In the genomic region with DNA sequence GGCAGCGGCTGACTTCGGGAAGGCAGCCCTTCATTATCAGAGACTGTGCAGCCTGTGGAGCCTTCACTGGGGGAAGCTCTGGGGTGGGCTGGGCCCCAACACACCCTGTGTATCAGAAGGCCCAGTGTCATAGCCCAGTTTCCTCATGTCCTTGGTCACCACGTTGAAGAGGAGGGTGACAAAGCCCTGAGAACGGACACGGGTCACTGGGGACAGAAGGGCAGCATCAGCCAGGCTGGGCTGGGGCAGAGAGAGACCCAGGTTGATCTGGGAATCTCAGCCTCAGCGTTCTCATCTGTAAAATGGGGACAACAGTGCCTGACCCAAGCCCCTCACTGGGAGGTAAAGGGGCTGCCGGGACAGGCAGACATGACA, we compare ENCODE assay signal across 24 cellular contexts. TPM values are rescaled to one million over a fixed set of nuclear protein-coding genes. Genes with fewer than 3 reads are reported as not detected.
"Had no signal": no experiment of that assay in that cellular context is flagged by ENCODE, and none has a peak within 500 bp of the region (broad histone marks: within the 10 kb centered on the region; RNA-seq: fewer than 3 reads in every experiment).

No MANE protein-coding gene starts in this region.

- H3K4me1 Mint-ChIP-seq: stimulated activated naive CD8-positive, alpha-beta T cell treated with anti-CD3 and anti-CD28 coated beads, Interleukin-15, amount 100 ng/mL, for 72 hours; T-cell had no signal

- H3K4me3 Mint-ChIP-seq: activated B cell treated with CpG ODN at 0.5 μM for 24 hours; activated T-cell treated with anti-CD3 and anti-CD28 coated beads, Interleukin-2, amount 50 U/mL, for 4 hours; dendritic cell treated with granulocyte-macrophage colony-stimulating factor and Interleukin-4, amounts not matched to agents 40 ng/mL and 50 ng/mL, for 4 days; stimulated activated naive CD8-positive, alpha-beta T cell treated with anti-CD3 and anti-CD28 coated beads, Interleukin-15, amount 100 ng/mL, for 72 hours; T-cell had no signal

- H3K4me3 ChIP-seq: ascending aorta, lung, prostate gland, right atrium auricular region, smooth muscle cell, testis, upper lobe of left lung had no signal

- H3K27me3 ChIP-seq: ascending aorta, right atrium auricular region, testis, upper lobe of left lung had no signal

- H3K36me3 Mint-ChIP-seq: T-cell had no signal

- DNase-seq: activated B cell treated with CpG ODN at 0.5 μM for 24 hours; activated CD4-positive, alpha-beta T cell treated with anti-CD3 and anti-CD28 coated beads, Interleukin-2, amount 50 U/mL, for 1 hour; activated naive CD4-positive, alpha-beta T cell treated with anti-CD3 and anti-CD28 coated beads, Interleukin-2, amount 50 U/mL, for 16 hours; activated T-cell treated with anti-CD3 and anti-CD28 coated beads, Interleukin-2, amount 50 U/mL, for 4 hours; effector memory CD4-positive, alpha-beta T cell; foreskin fibroblast; glutamatergic neuron; hypothalamus; left colon; midbrain; SIG-M5; stimulated activated CD4-positive, alpha-beta T cell treated with anti-CD3 and anti-CD28 coated beads, Interleukin-4, amount 100 ng/mL, for 1 hour; stimulated activated naive CD8-positive, alpha-beta T cell treated with anti-CD3 and anti-CD28 coated beads, Interleukin-15, amount 100 ng/mL, for 72 hours had no signal

- H3K27ac ChIP-seq: ascending aorta, prostate gland, upper lobe of left lung had no signal

- H3K36me3 ChIP-seq: ascending aorta, prostate gland, right atrium auricular region, upper lobe of left lung had no signal

- H3K9me3 ChIP-seq: ascending aorta, prostate gland, right atrium auricular region, testis, upper lobe of left lung had no signal

- H3K9me3 Mint-ChIP-seq: activated B cell treated with CpG ODN at 0.5 μM for 24 hours; activated T-cell treated with anti-CD3 and anti-CD28 coated beads, Interleukin-2, amount 50 U/mL, for 4 hours; dendritic cell treated with granulocyte-macrophage colony-stimulating factor and Interleukin-4, amounts not matched to agents 40 ng/mL and 50 ng/mL, for 4 days; stimulated activated naive CD8-positive, alpha-beta T cell treated with anti-CD3 and anti-CD28 coated beads, Interleukin-15, amount 100 ng/mL, for 72 hours; T-cell had no signal

- H3K27ac Mint-ChIP-seq: activated B cell treated with CpG ODN at 0.5 μM for 24 hours; dendritic cell treated with granulocyte-macrophage colony-stimulating factor and Interleukin-4, amounts not matched to agents 40 ng/mL and 50 ng/mL, for 4 days; stimulated activated naive CD8-positive, alpha-beta T cell treated with anti-CD3 and anti-CD28 coated beads, Interleukin-15, amount 100 ng/mL, for 72 hours; T-cell had no signal

- ATAC-seq: activated T-cell treated with anti-CD3 and anti-CD28 coated beads, Interleukin-2, amount 50 U/mL, for 4 hours; SK-N-SH treated with all-trans-retinoic acid at 6 μM for 48 hours; T-cell had no signal

RNA-seq across cellular contexts. Expression of a gene that starts 43.7 kb away (rescaled TPM):
- total RNA-seq: activated B cell treated with CpG ODN at 0.5 μM for 24 hours had no signal
- polyA plus RNA-seq: neural cell had no signal
